In genomic region chr16:22684282-22685161, GRCh38 we compare ENCODE assay signal across 10 cellular contexts.
DNase-seq lines count a peak whose midpoint lies in the region; ATAC-seq and TF ChIP-seq lines count a peak whose summit lies in the region.
"Had no signal": no experiment of that assay in that cellular context is flagged by ENCODE, and none has a peak within 500 bp of the region (broad histone marks: within the 10 kb centered on the region; RNA-seq: fewer than 3 reads in every experiment).

No MANE protein-coding gene starts in this region.

- H3K4me3 ChIP-seq in thoracic aorta: peak overlapping the region; percentile 38

- intact Hi-C loops in posterior cingulate gyrus (cut with DNase I): no loop called here

- H3K9me3 ChIP-seq in thoracic aorta: no peaks in the 10 kb centered on the region

- TF ChIP-seq CTCF in thoracic aorta (IDR thresholded peaks at IDR 0.05): no peak

- ATAC-seq in activated CD8-positive, alpha-beta T cell treated with anti-CD3 and anti-CD28 coated beads, Interleukin-2, amount 10 ng/mL, durations not matched to agents 7 days and 5 days: peak; percentile 52
- ATAC-seq in thoracic aorta (ENCODE audit: insufficient number of reproducible peaks, low FRiP score, low read depth) (peak; percentile 7), GM21825 (IDR thresholded peaks at IDR 0.05; ENCODE audit: unreplicated experiment) (no peak), GM18907 (IDR thresholded peaks at IDR 0.05; ENCODE audit: unreplicated experiment) (no peak)

- peaks cover 3% of the 10 kb centered on the region for H3K9me3 Mint-ChIP-seq in activated CD4-positive, alpha-beta T cell treated with anti-CD3 and anti-CD28 coated beads, Interleukin-2, amount 10 ng/mL, durations not matched to agents 7 days and 5 days
- peaks cover 5% of the 10 kb centered on the region for H3K9me3 Mint-ChIP-seq in activated CD8-positive, alpha-beta T cell treated with anti-CD3 and anti-CD28 coated beads, Interleukin-2, amount 10 ng/mL, durations not matched to agents 7 days and 5 days (ENCODE audit: insufficient read depth)
- H3K9me3 Mint-ChIP-seq: stimulated activated memory B cell treated with anti-CD40 and anti-IgM and Interleukin-4, amounts not matched to agents 10 μg/mL and 1 μg/mL and 100 μg/mL, for 72 hours had no signal

- peaks cover 11 to 23% of the 10 kb centered on the region in 2 donors for H3K4me1 ChIP-seq in thoracic aorta (ENCODE audit: control insufficient read depth in 1 of 2, low read depth in 2 of 2)

- H3K36me3 Mint-ChIP-seq in activated CD4-positive, alpha-beta T cell treated with anti-CD3 and anti-CD28 coated beads, Interleukin-2, amount 10 ng/mL, durations not matched to agents 7 days and 5 days (ENCODE audit: low read depth): no peaks in the 10 kb centered on the region
- H3K36me3 Mint-ChIP-seq in activated CD8-positive, alpha-beta T cell treated with anti-CD3 and anti-CD28 coated beads, Interleukin-2, amount 10 ng/mL, durations not matched to agents 7 days and 5 days (ENCODE audit: low read depth): no peaks in the 10 kb centered on the region
- H3K36me3 Mint-ChIP-seq: stimulated activated memory B cell treated with anti-CD40 and anti-IgM and Interleukin-4, amounts not matched to agents 10 μg/mL and 1 μg/mL and 100 μg/mL, for 72 hours had no signal

- POLR2A ChIA-PET in activated CD4-positive, alpha-beta T cell treated with anti-CD3 and anti-CD28 coated beads, Interleukin-2, amount 10 ng/mL, durations not matched to agents 7 days and 5 days (lab: Charles Lee): no interaction called here
- POLR2A ChIA-PET in activated CD8-positive, alpha-beta T cell treated with anti-CD3 and anti-CD28 coated beads, Interleukin-2, amount 10 ng/mL, durations not matched to agents 7 days and 5 days (lab: Charles Lee): no interaction called here

- H3K27me3 ChIP-seq in thoracic aorta (replicated peaks; ENCODE audit: insufficient read depth): no peaks in the 10 kb centered on the region

- no peak overlapping the region for H3K4me3 Mint-ChIP-seq in activated CD4-positive, alpha-beta T cell treated with anti-CD3 and anti-CD28 coated beads, Interleukin-2, amount 10 ng/mL, durations not matched to agents 7 days and 5 days
- no peak overlapping the region for H3K4me3 Mint-ChIP-seq in activated CD8-positive, alpha-beta T cell treated with anti-CD3 and anti-CD28 coated beads, Interleukin-2, amount 10 ng/mL, durations not matched to agents 7 days and 5 days
- H3K4me3 Mint-ChIP-seq: stimulated activated memory B cell treated with anti-CD40 and anti-IgM and Interleukin-4, amounts not matched to agents 10 μg/mL and 1 μg/mL and 100 μg/mL, for 72 hours had no signal

- H3K27me3 Mint-ChIP-seq in activated CD4-positive, alpha-beta T cell treated with anti-CD3 and anti-CD28 coated beads, Interleukin-2, amount 10 ng/mL, durations not matched to agents 7 days and 5 days: peaks cover 5% of the 10 kb centered on the region
- H3K27me3 Mint-ChIP-seq in activated CD8-positive, alpha-beta T cell treated with anti-CD3 and anti-CD28 coated beads, Interleukin-2, amount 10 ng/mL, durations not matched to agents 7 days and 5 days (ENCODE audit: low read depth): peaks cover 10% of the 10 kb centered on the region
- H3K27me3 Mint-ChIP-seq: stimulated activated memory B cell treated with anti-CD40 and anti-IgM and Interleukin-4, amounts not matched to agents 10 μg/mL and 1 μg/mL and 100 μg/mL, for 72 hours had no signal

- DNase-seq in activated CD4-positive, alpha-beta T cell treated with anti-CD3 and anti-CD28 coated beads, Interleukin-2, amount 10 ng/mL, durations not matched to agents 7 days and 5 days: no peak
- no peak for DNase-seq in activated CD4-positive, alpha-beta T cell treated with anti-CD3 and anti-CD28 coated beads for 4 hours
- DNase-seq in activated CD8-positive, alpha-beta T cell treated with anti-CD3 and anti-CD28 coated beads, Interleukin-2, amount 10 ng/mL, durations not matched to agents 7 days and 5 days: no peak
- peak; percentile 54 for DNase-seq in iris pigment epithelial cell (ENCODE audit: low read depth)
- DNase-seq in thoracic aorta (ENCODE audit: low spot score): no peak
- no peak for DNase-seq in posterior cingulate gyrus
- DNase-seq: NCI-H2107 had no signal

- peak overlapping the region; percentile 78 to 88 for H3K27ac ChIP-seq in thoracic aorta

- peak overlapping the region; percentile 20 for H3K27ac Mint-ChIP-seq in activated CD4-positive, alpha-beta T cell treated with anti-CD3 and anti-CD28 coated beads, Interleukin-2, amount 10 ng/mL, durations not matched to agents 7 days and 5 days
- no peak overlapping the region for H3K27ac Mint-ChIP-seq in activated CD8-positive, alpha-beta T cell treated with anti-CD3 and anti-CD28 coated beads, Interleukin-2, amount 10 ng/mL, durations not matched to agents 7 days and 5 days
- H3K27ac Mint-ChIP-seq: stimulated activated memory B cell treated with anti-CD40 and anti-IgM and Interleukin-4, amounts not matched to agents 10 μg/mL and 1 μg/mL and 100 μg/mL, for 72 hours had no signal

- no peaks in the 10 kb centered on the region for H3K36me3 ChIP-seq in thoracic aorta

- peaks cover 9% of the 10 kb centered on the region for H3K4me1 Mint-ChIP-seq in activated CD4-positive, alpha-beta T cell treated with anti-CD3 and anti-CD28 coated beads, Interleukin-2, amount 10 ng/mL, durations not matched to agents 7 days and 5 days
- H3K4me1 Mint-ChIP-seq in activated CD8-positive, alpha-beta T cell treated with anti-CD3 and anti-CD28 coated beads, Interleukin-2, amount 10 ng/mL, durations not matched to agents 7 days and 5 days (ENCODE audit: low read depth): peaks cover 4% of the 10 kb centered on the region

- CTCF ChIA-PET in activated CD4-positive, alpha-beta T cell treated with anti-CD3 and anti-CD28 coated beads, Interleukin-2, amount 10 ng/mL, durations not matched to agents 7 days and 5 days (lab: Charles Lee): interaction anchor here (0.6 kb wide), 1 partner anchor 1038 kb away, joined by 3 read pairs; no protein-coding TSS in a partner anchor
- CTCF ChIA-PET in activated CD8-positive, alpha-beta T cell treated with anti-CD3 and anti-CD28 coated beads, Interleukin-2, amount 10 ng/mL, durations not matched to agents 7 days and 5 days (lab: Charles Lee): interaction anchor here (0.6 kb wide), 1 partner anchor 365 kb away, joined by 3 read pairs; no protein-coding TSS in a partner anchor

Comparison
In these comparisons a context has a peak if more than half of its experiments do, and no peak if none do; other contexts are left out.
1. ATAC-seq: peak in activated CD8-positive, alpha-beta T cell treated with anti-CD3 and anti-CD28 coated beads, Interleukin-2, amount 10 ng/mL, durations not matched to agents 7 days and 5 days (single experiment) and thoracic aorta (single experiment); none in GM21825 (single experiment) and GM18907 (single experiment).